In the genomic region with DNA sequence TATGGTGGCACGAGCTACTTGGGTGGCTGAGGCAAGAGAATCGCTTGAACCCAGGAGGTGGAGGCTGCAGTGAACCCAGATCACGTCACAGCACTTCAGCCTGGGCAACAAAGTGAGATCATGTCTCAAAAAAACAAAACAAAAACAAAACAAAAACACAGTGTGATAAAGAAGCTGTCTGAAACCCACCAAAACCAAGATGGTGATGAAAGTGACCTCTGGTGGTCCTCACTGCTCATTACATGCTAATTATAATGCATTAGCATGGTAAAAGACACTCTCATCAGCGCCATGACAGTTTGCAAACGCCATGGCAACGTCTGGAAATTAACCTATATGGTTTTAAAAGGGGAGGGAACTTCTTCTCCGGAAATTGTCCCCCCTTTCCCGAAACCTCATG, we compare ENCODE assay signal across 8 cellular contexts. TPM values are rescaled to one million over a fixed set of nuclear protein-coding genes. Genes with fewer than 3 reads are reported as not detected.
DNase-seq lines count a peak whose midpoint lies in the region; ATAC-seq and TF ChIP-seq lines count a peak whose summit lies in the region.

No MANE protein-coding gene starts in this region.

- no peak for TF ChIP-seq EP300 in upper lobe of left lung (IDR thresholded peaks at IDR 0.05)

- peak; percentile 28 for TF ChIP-seq CTCF in GM10248 (IDR thresholded peaks at IDR 0.05; ENCODE audit: control extremely low read depth, extremely low read depth, low read depth, missing control alignments)
- TF ChIP-seq CTCF in upper lobe of left lung (IDR thresholded peaks at IDR 0.05), result peak; percentile 28 to 67 (median 52)

- CTCF ChIA-PET in GM10248 (lab: Yijun Ruan, JAX), result no interaction called here

- TF ChIP-seq POLR2A in upper lobe of left lung (IDR thresholded peaks at IDR 0.05), result no peak

- peaks cover 0 to 3% (median 0%) of the 10 kb centered on the region in 4 donors for H3K4me1 ChIP-seq in upper lobe of left lung

- DNase-seq in GM10248 (ENCODE audit: extremely low spot score), result no peak
- DNase-seq in NCI-H2171 (lab: John Stamatoyannopoulos, UW), result peak; percentile 1
- peak; percentile 49 for DNase-seq in astrocyte of the hippocampus (ENCODE audit: low read depth, low spot score)
- DNase-seq in kidney glomerular epithelial cell (lab: John Stamatoyannopoulos, UW), result peak; percentile 14
- no peak for DNase-seq in upper lobe of left lung
- DNase-seq in NK-92 (lab: John Stamatoyannopoulos, UW; ENCODE audit: unreplicated experiment), result no peak

- H3K9me3 ChIP-seq in upper lobe of left lung, result no peaks in the 10 kb centered on the region

- POLR2A ChIA-PET in GM10248 (lab: Yijun Ruan, JAX), result no interaction called here

- H3K36me3 ChIP-seq in upper lobe of left lung, result no peaks in the 10 kb centered on the region

- 34 to 36% methylated on average over 6 to 8 of the region's 8 CpGs for WGBS in upper lobe of left lung, 2 donors

- H3K27ac ChIP-seq in upper lobe of left lung, result no peak overlapping the region

- no peaks in the 10 kb centered on the region for H3K27me3 ChIP-seq in upper lobe of left lung

- H3K4me3 ChIP-seq in upper lobe of left lung, result no peak overlapping the region

- ATAC-seq in GM21529 (IDR thresholded peaks at IDR 0.05; ENCODE audit: unreplicated experiment) (peak; percentile 69), upper lobe of left lung (ENCODE audit: low FRiP score in 2 of 2) (peak in 1 of 2 donors; percentile 52), HG02763 (IDR thresholded peaks at IDR 0.05; ENCODE audit: unreplicated experiment) (no peak)

RNA-seq across cellular contexts. Expression of gene OPHN1, which starts 29.4 kb away (rescaled TPM):
- total RNA-seq in upper lobe of left lung, result 10 to 100 TPM; 10.0 to 40.9 (median 10.8) TPM

RNA-seq across cellular contexts. Expression of gene YIPF6, which starts 36.2 kb away (rescaled TPM):
- 10 to 100 TPM; 15.7 to 43.0 (median 32.6) TPM for total RNA-seq in upper lobe of left lung

Comparison
In these comparisons a context has a peak if more than half of its experiments do, and no peak if none do; other contexts are left out.
1. DNase-seq: peak in NCI-H2171 (single experiment), astrocyte of the hippocampus (single experiment) and kidney glomerular epithelial cell (single experiment); none in GM10248 (single experiment), upper lobe of left lung (0 of 2) and NK-92 (single experiment).